In the genomic region with DNA sequence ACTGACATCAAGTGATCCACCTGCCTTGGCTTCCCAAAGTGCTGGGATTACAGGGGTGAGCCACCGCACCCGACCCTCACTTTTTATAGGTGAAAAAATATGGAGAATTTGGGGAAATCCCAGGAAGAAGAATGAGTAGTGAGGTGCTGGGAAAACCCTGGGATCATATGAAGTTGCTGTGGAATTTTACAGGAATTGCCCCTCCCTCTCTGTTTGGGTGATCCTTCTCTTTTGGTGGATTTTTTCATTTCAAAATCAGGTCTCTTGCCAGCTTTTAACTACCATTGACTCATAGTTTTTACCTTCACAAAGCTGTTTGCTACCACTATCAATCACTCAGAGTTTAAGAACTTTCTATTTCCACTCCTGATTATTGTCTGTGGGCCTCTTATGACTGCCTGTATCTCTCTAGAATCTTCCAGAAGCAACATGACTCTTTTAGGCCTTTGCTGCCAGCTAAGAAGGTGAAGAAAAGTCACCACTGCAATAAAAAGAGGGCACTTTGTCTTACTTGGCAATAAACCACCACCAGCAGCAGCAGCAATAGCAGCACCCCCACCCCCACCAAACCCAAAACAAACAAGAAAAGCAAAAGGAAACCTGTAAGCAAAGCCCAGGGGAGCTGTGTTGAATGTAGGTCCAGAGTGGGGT, we compare ENCODE assay signal across 12 cellular contexts. TPM values are rescaled to one million over a fixed set of nuclear protein-coding genes. Genes with fewer than 3 reads are reported as not detected.
DNase-seq lines count a peak whose midpoint lies in the region; ATAC-seq, FAIRE-seq and TF ChIP-seq lines count a peak whose summit lies in the region.
"Had no signal": no experiment of that assay in that cellular context is flagged by ENCODE, and none has a peak within 500 bp of the region (broad histone marks: within the 10 kb centered on the region; RNA-seq: fewer than 3 reads in every experiment).

No MANE protein-coding gene starts in this region.

- peak overlapping the region; percentile 94 for H3K27ac Mint-ChIP-seq in activated T-cell treated with anti-CD3 and anti-CD28 coated beads, Interleukin-2, amount 50 U/mL, for 72 hours
- H3K27ac Mint-ChIP-seq in astrocyte (ENCODE audit: unreplicated experiment), result no peak overlapping the region

- peaks cover 11 to 12% of the 10 kb centered on the region in 2 donors for H3K36me3 Mint-ChIP-seq in activated T-cell treated with anti-CD3 and anti-CD28 coated beads, Interleukin-2, amount 50 U/mL, for 72 hours (ENCODE audit: insufficient read depth in 2 of 2)
- peaks cover 2% of the 10 kb centered on the region for H3K36me3 Mint-ChIP-seq in astrocyte (ENCODE audit: low read depth, unreplicated experiment)

- no peak for TF ChIP-seq CTCF in astrocyte (IDR thresholded peaks at IDR 0.05; ENCODE audit: insufficient read depth, low read depth, low read length)

- H3K27me3 Mint-ChIP-seq in activated T-cell treated with anti-CD3 and anti-CD28 coated beads, Interleukin-2, amount 50 U/mL, for 72 hours (ENCODE audit: low read depth), result no peaks in the 10 kb centered on the region
- H3K27me3 Mint-ChIP-seq in astrocyte (ENCODE audit: low read depth, unreplicated experiment), result peaks cover 23% of the 10 kb centered on the region

- peaks cover 3% of the 10 kb centered on the region for H3K9me3 ChIP-seq in astrocyte (ENCODE audit: insufficient read depth, low read depth, low read length)

- H3K36me3 ChIP-seq in astrocyte (ENCODE audit: insufficient read depth, low read length), result no peaks in the 10 kb centered on the region
- H3K36me3 ChIP-seq: vagina had no signal

- H4K20me1 ChIP-seq in astrocyte (ENCODE audit: insufficient read depth, low read length), result no peaks in the 10 kb centered on the region

- H3K9ac ChIP-seq in astrocyte (ENCODE audit: low read length), result no peak overlapping the region

- peak overlapping the region; percentile 28 to 73 for H3K4me3 Mint-ChIP-seq in activated T-cell treated with anti-CD3 and anti-CD28 coated beads, Interleukin-2, amount 50 U/mL, for 72 hours
- H3K4me3 Mint-ChIP-seq in astrocyte (ENCODE audit: unreplicated experiment), result no peak overlapping the region

- peak; percentile 56 to 59 for ATAC-seq in activated T-cell treated with anti-CD3 and anti-CD28 coated beads, Interleukin-2, amount 50 U/mL, for 72 hours (replicated peaks in 1 of 2)
- ATAC-seq: Panc1 had no signal

- H3K4me1 ChIP-seq in astrocyte (ENCODE audit: insufficient read depth, low read length), result no peaks in the 10 kb centered on the region

- no peak overlapping the region for H3K27ac ChIP-seq in astrocyte (ENCODE audit: low read depth, low read length)
- H3K27ac ChIP-seq: vagina had no signal

- no peaks in the 10 kb centered on the region for H3K79me2 ChIP-seq in astrocyte (ENCODE audit: insufficient read depth, low read length)

- H3K9me3 Mint-ChIP-seq in activated T-cell treated with anti-CD3 and anti-CD28 coated beads, Interleukin-2, amount 50 U/mL, for 72 hours, result peaks cover 4 to 7% of the 10 kb centered on the region in 2 donors
- H3K9me3 Mint-ChIP-seq in astrocyte (ENCODE audit: unreplicated experiment), result peaks cover 17% of the 10 kb centered on the region

- H3K4me2 ChIP-seq in astrocyte (ENCODE audit: low read length), result no peak overlapping the region

- DNase-seq in activated T-cell treated with anti-CD3 and anti-CD28 coated beads, Interleukin-2, amount 50 U/mL, for 72 hours, result peak; percentile 54
- DNase-seq in activated T-cell treated with anti-CD3 and anti-CD28 coated beads, Interleukin-2, amount 50 U/mL, for 48 hours, result no peak
- DNase-seq in NCI-H345 (lab: John Stamatoyannopoulos, UW) (peak; percentile 69), astrocyte (ENCODE audit: low read depth) (peak; percentile 8), renal cortical epithelial cell (ENCODE audit: low read depth) (peak; percentile 45), NCI-H82 treated with DMSO at 0.1 percent for 48 hours (lab: John Stamatoyannopoulos, UW; ENCODE audit: unreplicated experiment) (no peak), SHP77 treated with DMSO at 0.1 percent for 48 hours (lab: John Stamatoyannopoulos, UW) (no peak), NCI-H187 treated with DMSO at 0.1 percent for 48 hours (lab: John Stamatoyannopoulos, UW) (no peak)
- DNase-seq: cortex of kidney, KBM-7 had no signal

- no peak overlapping the region for H3K4me3 ChIP-seq in astrocyte (ENCODE audit: insufficient read depth, low read depth, low read length)
- H3K4me3 ChIP-seq: vagina had no signal

- H3K4me1 Mint-ChIP-seq in activated T-cell treated with anti-CD3 and anti-CD28 coated beads, Interleukin-2, amount 50 U/mL, for 72 hours (ENCODE audit: low read depth), result peaks cover 53% of the 10 kb centered on the region
- peaks cover 2% of the 10 kb centered on the region for H3K4me1 Mint-ChIP-seq in astrocyte (ENCODE audit: low read depth, unreplicated experiment)

- FAIRE-seq in astrocyte (lab: Jason Lieb, UNC), result no peak

- no peak overlapping the region for H2AFZ ChIP-seq in astrocyte (ENCODE audit: low read depth, low read length)

- H3K27me3 ChIP-seq in astrocyte (ENCODE audit: insufficient read depth, low read length), result peaks cover 4% of the 10 kb centered on the region
- H3K27me3 ChIP-seq: vagina had no signal

RNA-seq across cellular contexts. Expression of a gene that starts 4.0 kb away (rescaled TPM):
- total RNA-seq in activated T-cell treated with anti-CD3 and anti-CD28 coated beads, Interleukin-2, amount 50 U/mL, for 72 hours, result 10 to 100 TPM; 10.2 to 13.1 TPM
- total RNA-seq in astrocyte (not detected in 2 replicates), renal cortical epithelial cell (0.15 and 0.17 TPM in 2 replicates)

Comparison
In these comparisons a context has a peak if more than half of its experiments do, and no peak if none do; other contexts are left out.
1. DNase-seq: peak in activated T-cell treated with anti-CD3 and anti-CD28 coated beads, Interleukin-2, amount 50 U/mL, for 72 hours (2 of 2), NCI-H345 (single experiment), astrocyte (single experiment) and renal cortical epithelial cell (single experiment); none in activated T-cell treated with anti-CD3 and anti-CD28 coated beads, Interleukin-2, amount 50 U/mL, for 48 hours (0 of 2), NCI-H82 treated with DMSO at 0.1 percent for 48 hours (single experiment), SHP77 treated with DMSO at 0.1 percent for 48 hours (single experiment) and NCI-H187 treated with DMSO at 0.1 percent for 48 hours (single experiment).